In the genomic region with DNA sequence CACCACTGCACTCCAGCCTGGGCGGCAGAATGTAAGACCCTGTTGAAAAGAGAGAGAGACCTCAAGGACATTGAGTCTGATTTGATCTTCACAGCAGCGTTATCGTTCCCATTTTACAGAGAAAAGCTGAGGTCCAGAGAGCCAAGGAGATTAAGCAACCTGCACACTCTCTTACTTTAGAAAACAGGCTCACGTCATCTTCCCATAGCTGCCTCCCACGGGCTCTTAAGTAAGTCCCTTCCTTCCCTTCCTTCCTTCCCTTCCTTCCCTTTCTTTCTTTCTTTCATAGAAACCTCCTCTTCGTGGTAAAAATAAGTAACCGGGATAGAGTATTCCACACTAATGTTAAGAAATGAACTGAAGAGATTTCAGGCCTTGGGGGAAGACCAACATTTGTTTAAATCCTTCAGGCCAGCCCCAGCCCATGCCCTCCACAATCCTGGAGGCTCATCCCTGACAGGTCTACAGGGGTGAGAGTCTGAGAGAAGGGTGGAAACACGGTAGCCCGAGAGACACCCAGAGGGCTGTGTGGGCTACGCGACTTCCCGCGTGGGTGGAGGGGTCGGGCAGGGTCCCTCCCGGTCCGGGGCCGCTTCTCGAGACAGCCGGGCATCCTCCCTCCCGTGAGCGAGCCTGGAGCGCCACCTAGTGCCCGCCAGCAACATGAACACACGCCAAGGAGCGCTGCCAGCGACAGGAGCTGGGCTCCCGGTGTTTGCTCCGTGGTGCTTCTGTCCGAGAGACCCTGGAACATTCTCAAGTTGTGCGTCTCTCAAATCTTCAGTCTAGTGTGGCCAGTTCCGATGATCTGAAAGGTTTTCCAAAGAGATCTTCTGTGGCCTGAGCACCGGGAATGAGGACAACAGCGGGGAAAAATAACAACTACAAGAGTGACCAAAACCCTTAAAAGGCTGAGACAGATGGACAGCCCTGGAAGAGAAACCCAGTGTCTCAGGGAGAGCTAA, we compare ENCODE assay signal across 8 cellular contexts.
DNase-seq lines count a peak whose midpoint lies in the region; ATAC-seq lines count a peak whose summit lies in the region.

No MANE protein-coding gene starts in this region.

- no peaks in the 10 kb centered on the region for H3K36me3 Mint-ChIP-seq in central memory CD8-positive, alpha-beta T cell (ENCODE audit: insufficient read depth)

- H3K27me3 Mint-ChIP-seq in central memory CD8-positive, alpha-beta T cell: peaks cover 91% of the 10 kb centered on the region

- no peaks in the 10 kb centered on the region for H3K9me3 Mint-ChIP-seq in central memory CD8-positive, alpha-beta T cell

- peaks cover 8% of the 10 kb centered on the region for H3K4me1 Mint-ChIP-seq in central memory CD8-positive, alpha-beta T cell

- DNase-seq in NOMO-1 (lab: John Stamatoyannopoulos, UW; ENCODE audit: unreplicated experiment in 2 of 2) (peak; percentile 31 to 42), NOMO-1 treated with dmso at 0.1 percent for 144 hours (lab: John Stamatoyannopoulos, UW; ENCODE audit: unreplicated experiment) (no peak), NCI-H1694 treated with DMSO at 0.1 percent for 48 hours (lab: John Stamatoyannopoulos, UW) (peak; percentile 40), kidney tubule cell (ENCODE audit: low spot score) (peak; percentile 64)
- DNase-seq in central memory CD8-positive, alpha-beta T cell (ENCODE audit: low spot score in 2 of 2): peak; percentile 38 to 45
- DNase-seq in stimulated activated CD4-positive, alpha-beta T cell treated with anti-CD3 and anti-CD28 coated beads, Interleukin-1b, Interleukin-23, amount 100 ng/mL, for 4 hours (ENCODE audit: low read depth in 2 of 2): peak; percentile 59 to 70

- peak; percentile 72 for ATAC-seq in HG02840 (IDR thresholded peaks at IDR 0.05; ENCODE audit: low FRiP score, unreplicated experiment)
- peak; percentile 52 to 72 for ATAC-seq in activated CD4-positive, CD25-positive, alpha-beta regulatory T cell treated with anti-CD3 and anti-CD28 coated beads, Interleukin-2, amount 50 U/mL, for 24 hours
- ATAC-seq in central memory CD8-positive, alpha-beta T cell (replicated peaks; ENCODE audit: extremely low read depth, poor library complexity, severe bottlenecking): no peak

- no peak overlapping the region for H3K27ac Mint-ChIP-seq in central memory CD8-positive, alpha-beta T cell (ENCODE audit: low read depth)

- H3K4me3 Mint-ChIP-seq in central memory CD8-positive, alpha-beta T cell: no peak overlapping the region
